ENCODE assay signal across 22 cellular contexts in the genomic region with DNA sequence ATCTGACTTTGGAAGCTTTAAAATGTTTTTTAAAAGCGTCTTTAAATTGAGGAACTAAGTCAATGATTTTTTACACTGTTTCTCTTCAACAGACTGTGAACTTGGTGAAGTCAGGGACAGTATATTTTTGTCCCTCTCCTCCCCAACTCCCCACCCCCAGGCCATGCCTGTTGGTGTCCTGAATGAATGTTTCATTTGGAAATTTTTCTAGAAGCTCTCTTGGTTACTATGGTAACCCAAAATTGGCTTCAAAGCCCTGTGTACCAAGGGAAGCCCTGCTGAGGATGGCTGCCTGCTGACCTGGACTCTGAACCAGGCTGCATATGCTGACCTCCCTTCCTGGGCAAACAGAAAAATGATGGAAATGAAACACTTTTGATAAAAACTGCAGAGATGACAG. TPM values are rescaled to one million over a fixed set of nuclear protein-coding genes. Genes with fewer than 3 reads are reported as not detected.
DNase-seq lines count a peak whose midpoint lies in the region; ATAC-seq, FAIRE-seq and TF ChIP-seq lines count a peak whose summit lies in the region.
"Had no signal": no experiment of that assay in that cellular context is flagged by ENCODE, and none has a peak within 500 bp of the region (broad histone marks: within the 10 kb centered on the region; RNA-seq: fewer than 3 reads in every experiment).

No MANE protein-coding gene starts in this region.

- H3K9me3 ChIP-seq in K562 (replicated peaks; ENCODE audit: control insufficient read depth, insufficient read depth, low read depth, low read length): no peaks in the 10 kb centered on the region
- H3K9me3 ChIP-seq: HAP-1, MG63, Peyer's patch had no signal

- no peak overlapping the region for H3K4me3 Mint-ChIP-seq in CD14-positive monocyte

- TF ChIP-seq RAD21 in K562 (CRISPR knock-in tag; conservative IDR thresholded peaks at IDR 0.05 in 1 of 2, IDR thresholded peaks at IDR 0.05 in 1 of 2): no peak

- no peak overlapping the region for H3K27ac Mint-ChIP-seq in CD14-positive monocyte

- no peaks in the 10 kb centered on the region; a peak in 1 of 5 replicates for H3K4me1 ChIP-seq in K562 (replicated peaks in 1 of 2; ENCODE audit: control insufficient read depth in 2 of 2, insufficient read depth in 2 of 2, low read length in 2 of 2)
- H3K4me1 ChIP-seq: Peyer's patch had no signal

- FAIRE-seq in K562 (lab: Jason Lieb, UNC): no peak

- BruUV-seq in K562 (replicated peaks; lab: Mats Ljungman, UMichigan): no TSS peak

- H3K4me3 ChIP-seq in K562: no peak overlapping the region
- H3K4me3 ChIP-seq: GM23248, HAP-1, MG63, Peyer's patch had no signal

- intact Hi-C loops in K562 (cut with micrococcal nuclease): no loop called here
- intact Hi-C loops in CD14-positive monocyte (cut with micrococcal nuclease): no loop called here

- CTCF ChIA-PET in K562 (lab: Yijun Ruan, JAX; ENCODE audit: low intra/inter-chr PET ratio): no interaction called here

- no peaks in the 10 kb centered on the region for H3K27me3 ChIP-seq in K562 (ENCODE audit: control insufficient read depth in 2 of 2, insufficient read depth in 2 of 2, low read length in 2 of 2)
- H3K27me3 ChIP-seq: MG63, Peyer's patch had no signal

- no peak for TF ChIP-seq POLR2A in K562 (conservative IDR thresholded peaks at IDR 0.05)

- H4K20me1 ChIP-seq in K562 (replicated peaks; ENCODE audit: control insufficient read depth, insufficient read depth, low read length): no peaks in the 10 kb centered on the region

- no peaks in the 10 kb centered on the region for H3K9me1 ChIP-seq in K562 (ENCODE audit: control insufficient read depth, insufficient read depth, low read length)

- peaks cover 0 to 1% (median 0%) of the 10 kb centered on the region in 7 donors for H3K9me3 Mint-ChIP-seq in CD14-positive monocyte

- H3K36me3 ChIP-seq in K562 (ENCODE audit: control insufficient read depth, insufficient read depth, low read length): no peaks in the 10 kb centered on the region
- H3K36me3 ChIP-seq: HAP-1, MG63, Peyer's patch had no signal

- no peak overlapping the region for H3K27ac ChIP-seq in K562 (ENCODE audit: extremely low read depth, low read depth, low read length)
- H3K27ac ChIP-seq: C4-2B, GM23248, Peyer's patch had no signal

- no peak overlapping the region for H3K4me2 ChIP-seq in K562 (ENCODE audit: insufficient read depth, low read length)

- WGBS in K562 (ENCODE audit: insufficient coverage, low coverage, missing lambda C conversion rate): 0% methylated on average over 1 of the region's 1 CpG

- DNase-seq in Ammon's horn (ENCODE audit: low spot score) (peak; percentile 38), KBM-7 (peak; percentile 51), K562 (ENCODE audit: extremely low read depth in 1 of 4, low spot score in 3 of 4) (no peak), medulla oblongata (ENCODE audit: extremely low spot score) (peak; percentile 70), CD14-positive monocyte (ENCODE audit: low spot score) (no peak), islet precursor cell (no peak), NCI-H1092 (lab: John Stamatoyannopoulos, UW) (no peak)
- DNase-seq in activated CD4-positive, alpha-beta T cell treated with anti-CD3 and anti-CD28 coated beads, Interleukin-2, amount 50 U/mL, for 1 hour: no peak
- DNase-seq: GDM1, GM23248, Kasumi-1, MG63, NCI-H1048, NCI-H1436 treated with DMSO at 0.1 percent for 48 hours, NCI-H2081, NCI-H510A treated with DMSO at 0.1 percent for 48 hours, NCI-H82, Peyer's patch, SW 1271 had no signal

- in situ Hi-C loops in KBM-7 (cut with MboI; ENCODE audit: low pct_unique_long_range_greater_than_20kb, low sequenced_read_pairs) (no loop called here), K562 (cut with MboI) (no loop called here)

- no peak overlapping the region for H3K9ac ChIP-seq in K562 (ENCODE audit: insufficient read depth in 1 of 2, low read depth in 2 of 2, low read length in 2 of 2)
- H3K9ac ChIP-seq: GM23248 had no signal

- peaks cover 9% of the 10 kb centered on the region for H3K4me1 Mint-ChIP-seq in CD14-positive monocyte

- no peak for TF ChIP-seq EP300 in K562 (IDR thresholded peaks at IDR 0.05; ENCODE audit: low read length)

- no peaks in the 10 kb centered on the region for H3K79me2 ChIP-seq in K562 (ENCODE audit: control insufficient read depth, insufficient read depth, low read length)

- POLR2A ChIA-PET in K562 (lab: Yijun Ruan, JAX): interaction anchor here (0.6 to 0.7 kb wide), 3 partner anchors 18 to 747 kb away, joined by 3 to 4 read pairs (median 3); a partner anchor contains a TSS

- no peak overlapping the region for H2AFZ ChIP-seq in K562 (ENCODE audit: low read depth, low read length)
- H2AFZ ChIP-seq: GM23248 had no signal

- TF ChIP-seq CTCF in K562 (IDR thresholded peaks at IDR 0.05 in 2 of 3, conservative IDR thresholded peaks at IDR 0.05 in 1 of 3; ENCODE audit: insufficient read depth in 2 of 3, low read depth in 1 of 3, low read length in 3 of 3) (no peak), CD14-positive monocyte (IDR thresholded peaks at IDR 0.05) (no peak)

- H3K27me3 Mint-ChIP-seq in CD14-positive monocyte (ENCODE audit: low read depth in 3 of 3): peaks cover 0 to 4% (median 2%) of the 10 kb centered on the region in 3 donors

- H3K36me3 Mint-ChIP-seq in CD14-positive monocyte: no peaks in the 10 kb centered on the region

- ATAC-seq in K562: no peak
- ATAC-seq: Right ventricle myocardium inferior had no signal

TF ChIP-seq in K562, 482 proteins besides CTCF, POLR2A, EP300 and RAD21 (continues in another document):
- TF ChIP-seq RFX1 (IDR thresholded peaks at IDR 0.05) (peak; percentile 72), ZNF583 (CRISPR knock-in tag; IDR thresholded peaks at IDR 0.05) (no peak), SMAD1 (IDR thresholded peaks at IDR 0.05; ENCODE audit: low read depth, low read length, partially characterized antibody) (no peak), ZNF507 (tag; conservative IDR thresholded peaks at IDR 0.05) (no peak), SP2 (IDR thresholded peaks at IDR 0.05; ENCODE audit: extremely low read depth, low read depth, low read length, poor library complexity, severe bottlenecking) (no peak)
- TF ChIP-seq, protein P1, sequence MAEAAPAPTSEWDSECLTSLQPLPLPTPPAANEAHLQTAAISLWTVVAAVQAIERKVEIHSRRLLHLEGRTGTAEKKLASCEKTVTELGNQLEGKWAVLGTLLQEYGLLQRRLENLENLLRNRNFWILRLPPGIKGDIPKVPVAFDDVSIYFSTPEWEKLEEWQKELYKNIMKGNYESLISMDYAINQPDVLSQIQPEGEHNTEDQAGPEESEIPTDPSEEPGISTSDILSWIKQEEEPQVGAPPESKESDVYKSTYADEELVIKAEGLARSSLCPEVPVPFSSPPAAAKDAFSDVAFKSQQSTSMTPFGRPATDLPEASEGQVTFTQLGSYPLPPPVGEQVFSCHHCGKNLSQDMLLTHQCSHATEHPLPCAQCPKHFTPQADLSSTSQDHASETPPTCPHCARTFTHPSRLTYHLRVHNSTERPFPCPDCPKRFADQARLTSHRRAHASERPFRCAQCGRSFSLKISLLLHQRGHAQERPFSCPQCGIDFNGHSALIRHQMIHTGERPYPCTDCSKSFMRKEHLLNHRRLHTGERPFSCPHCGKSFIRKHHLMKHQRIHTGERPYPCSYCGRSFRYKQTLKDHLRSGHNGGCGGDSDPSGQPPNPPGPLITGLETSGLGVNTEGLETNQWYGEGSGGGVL (CRISPR knock-in tag; IDR thresholded peaks at IDR 0.05): no peak

RNA-seq across cellular contexts. Expression of a gene that starts 26.0 kb away (rescaled TPM):
- total RNA-seq in K562 (2011; cell fraction: chromatin; rRNA removed; ENCODE audit: low replicate concordance): 7.0 and 14.8 TPM in 2 replicates
- 5.0 and 6.0 TPM in 2 replicates for total RNA-seq in K562 (2011; cell fraction: nucleolus; rRNA removed)
- 9.5 and 10.6 TPM in 2 replicates for total RNA-seq in K562 (2011; cell fraction: nucleoplasm; rRNA removed)
- total RNA-seq in K562 (2014; rRNA removed) (2.1 and 3.6 TPM in 2 replicates), K562 (2014; rRNA removed; fragmentation: Illumina TruSeq; extraction: Trizol) (3.2 and 4.3 TPM in 2 replicates), K562 (2015; rRNA removed; fragmentation: Illumina TruSeq; extraction: Trizol) (2.8 and 3.8 TPM in 2 replicates), K562 (2021) (2.1 and 3.1 TPM in 2 replicates)
- polyA plus RNA-seq in K562 (2011; rRNA removed) (4.5 and 5.9 TPM in 2 replicates), K562 (2014; fragmentation: Illumina TruSeq; extraction: Trizol) (2.6 and 3.0 TPM in 2 replicates), K562 (2014; fragmentation: Nextera tagmentation; extraction: Ambion mirVana) (1 to 10 TPM; 2.8 to 3.1 TPM), K562 (2014; rRNA removed) (2.7 and 3.3 TPM in 2 replicates), CD14-positive monocyte (not detected)
- 1.5 and 3.7 TPM in 2 replicates for polyA plus RNA-seq in K562 (2011; cell fraction: cytosol; rRNA removed)
- 4.5 and 5.1 TPM in 2 replicates for polyA plus RNA-seq in K562 (2011; cell fraction: nucleus; rRNA removed)
- 2.3 and 2.6 TPM in 2 replicates for polyA plus RNA-seq in K562 (2012)
- 3.9 and 5.0 TPM in 2 replicates for polyA minus RNA-seq in K562 (2011; rRNA and poly(A)+ RNA removed)
- polyA minus RNA-seq in K562 (2011; cell fraction: cytosol; rRNA and poly(A)+ RNA removed): 0.91 and 2.0 TPM in 2 replicates
- 3.2 and 3.5 TPM in 2 replicates for polyA minus RNA-seq in K562 (2011; cell fraction: nucleus; rRNA and poly(A)+ RNA removed)

RNA-seq across cellular contexts. Expression of a gene that starts 40.8 kb away (rescaled TPM):
- total RNA-seq in K562 (2011; cell fraction: chromatin; rRNA removed; ENCODE audit: low replicate concordance): 10.7 and 41.9 TPM in 2 replicates
- total RNA-seq in K562 (2011; cell fraction: nucleolus; rRNA removed): 4.2 and 7.6 TPM in 2 replicates
- 15.5 and 17.0 TPM in 2 replicates for total RNA-seq in K562 (2011; cell fraction: nucleoplasm; rRNA removed)
- total RNA-seq in K562 (2014; rRNA removed): 8.0 and 8.2 TPM in 2 replicates
- total RNA-seq in K562 (2014; rRNA removed; fragmentation: Illumina TruSeq; extraction: Trizol): 15.1 and 18.4 TPM in 2 replicates
- total RNA-seq in K562 (2015; rRNA removed; fragmentation: Illumina TruSeq; extraction: Trizol): 15.5 and 17.7 TPM in 2 replicates
- total RNA-seq in K562 (2021): 12.1 and 14.8 TPM in 2 replicates
- polyA plus RNA-seq in K562 (2011; rRNA removed): 4.7 and 8.8 TPM in 2 replicates
- polyA plus RNA-seq in K562 (2011; cell fraction: cytosol; rRNA removed): 1.2 and 2.2 TPM in 2 replicates
- 2.9 and 3.1 TPM in 2 replicates for polyA plus RNA-seq in K562 (2011; cell fraction: nucleus; rRNA removed)
- polyA plus RNA-seq in K562 (2012): 5.7 and 6.9 TPM in 2 replicates
- 8.1 and 9.1 TPM in 2 replicates for polyA plus RNA-seq in K562 (2014; fragmentation: Illumina TruSeq; extraction: Trizol)
- polyA plus RNA-seq in K562 (2014; fragmentation: Nextera tagmentation; extraction: Ambion mirVana): 1 to 10 TPM; 2.7 to 3.9 TPM
- polyA plus RNA-seq in K562 (2014; rRNA removed): 6.7 and 6.8 TPM in 2 replicates
- 20.7 TPM in 2 replicates for polyA minus RNA-seq in K562 (2011; rRNA and poly(A)+ RNA removed)
- polyA minus RNA-seq in K562 (2011; cell fraction: cytosol; rRNA and poly(A)+ RNA removed): 4.4 and 6.0 TPM in 2 replicates
- 5.9 and 10.9 TPM in 2 replicates for polyA minus RNA-seq in K562 (2011; cell fraction: nucleus; rRNA and poly(A)+ RNA removed)
- polyA plus RNA-seq in CD14-positive monocyte: 1 to 10 TPM; 7.2 to 10.0 TPM

Comparison
In these comparisons a context has a peak if more than half of its experiments do, and no peak if none do; other contexts are left out.
1. DNase-seq: peak in Ammon's horn (single experiment), KBM-7 (single experiment) and medulla oblongata (single experiment); none in K562 (0 of 4), activated CD4-positive, alpha-beta T cell treated with anti-CD3 and anti-CD28 coated beads, Interleukin-2, amount 50 U/mL, for 1 hour (single experiment), CD14-positive monocyte (single experiment), islet precursor cell (single experiment) and NCI-H1092 (single experiment).